In the genomic region with DNA sequence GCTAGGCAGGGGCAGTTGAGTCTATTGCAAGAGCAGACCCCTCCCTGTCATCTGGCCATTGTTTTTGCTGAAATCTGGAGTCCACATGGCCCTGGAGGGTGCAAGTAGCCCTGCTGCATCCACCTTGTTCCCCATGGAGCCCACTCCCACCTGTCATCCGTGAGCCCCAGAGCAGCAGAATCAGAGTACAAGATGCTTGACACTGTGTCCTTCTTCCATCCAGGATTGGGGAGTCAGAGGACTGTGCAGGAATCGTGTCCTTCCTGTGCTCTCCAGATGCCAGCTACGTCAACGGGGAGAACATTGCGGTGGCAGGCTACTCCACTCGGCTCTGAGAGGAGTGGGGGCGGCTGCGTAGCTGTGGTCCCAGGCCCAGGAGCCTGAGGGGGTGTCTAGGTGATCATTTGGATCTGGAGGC, we compare ENCODE assay signal across 1 cellular context.
TF ChIP-seq lines count a peak whose summit lies in the region.

No MANE protein-coding gene starts in this region.

TF ChIP-seq in HepG2, 621 proteins besides CTCF, POLR2A, EP300 and RAD21 (continued from another document and continues in another):
- 0 out of 2 replicates have a peak, but pooled peaks have one; percentile 8 for TF ChIP-seq ZNF598 (CRISPR knock-in tag; IDR thresholded peaks at IDR 0.05; ENCODE audit: borderline replicate concordance)
- TF ChIP-seq ZNF589 (CRISPR knock-in tag; conservative IDR thresholded peaks at IDR 0.05), result no peak
- TF ChIP-seq, protein P1, sequence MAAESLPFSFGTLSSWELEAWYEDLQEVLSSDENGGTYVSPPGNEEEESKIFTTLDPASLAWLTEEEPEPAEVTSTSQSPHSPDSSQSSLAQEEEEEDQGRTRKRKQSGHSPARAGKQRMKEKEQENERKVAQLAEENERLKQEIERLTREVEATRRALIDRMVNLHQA (CRISPR knock-in tag; IDR thresholded peaks at IDR 0.05), result no peak
- TF ChIP-seq ZNF232 (CRISPR knock-in tag; IDR thresholded peaks at IDR 0.05; ENCODE audit: borderline replicate concordance), result no peak
- TF ChIP-seq RFXAP (CRISPR knock-in tag; IDR thresholded peaks at IDR 0.05; ENCODE audit: borderline replicate concordance), result no peak
- no peak for TF ChIP-seq SP4 (CRISPR knock-in tag; IDR thresholded peaks at IDR 0.05)
- TF ChIP-seq, protein P2, sequence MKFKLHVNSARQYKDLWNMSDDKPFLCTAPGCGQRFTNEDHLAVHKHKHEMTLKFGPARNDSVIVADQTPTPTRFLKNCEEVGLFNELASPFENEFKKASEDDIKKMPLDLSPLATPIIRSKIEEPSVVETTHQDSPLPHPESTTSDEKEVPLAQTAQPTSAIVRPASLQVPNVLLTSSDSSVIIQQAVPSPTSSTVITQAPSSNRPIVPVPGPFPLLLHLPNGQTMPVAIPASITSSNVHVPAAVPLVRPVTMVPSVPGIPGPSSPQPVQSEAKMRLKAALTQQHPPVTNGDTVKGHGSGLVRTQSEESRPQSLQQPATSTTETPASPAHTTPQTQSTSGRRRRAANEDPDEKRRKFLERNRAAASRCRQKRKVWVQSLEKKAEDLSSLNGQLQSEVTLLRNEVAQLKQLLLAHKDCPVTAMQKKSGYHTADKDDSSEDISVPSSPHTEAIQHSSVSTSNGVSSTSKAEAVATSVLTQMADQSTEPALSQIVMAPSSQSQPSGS (CRISPR knock-in tag; IDR thresholded peaks at IDR 0.05), result 0 out of 2 replicates have a peak, but pooled peaks have one; percentile 16
- TF ChIP-seq CBX1 (IDR thresholded peaks at IDR 0.05; ENCODE audit: low read depth), result no peak
- TF ChIP-seq SOX5 (CRISPR knock-in tag; IDR thresholded peaks at IDR 0.05; ENCODE audit: borderline replicate concordance), result no peak
- no peak for TF ChIP-seq CBX5 (CRISPR knock-in tag; IDR thresholded peaks at IDR 0.05; ENCODE audit: borderline replicate concordance)
- TF ChIP-seq, protein P3, sequence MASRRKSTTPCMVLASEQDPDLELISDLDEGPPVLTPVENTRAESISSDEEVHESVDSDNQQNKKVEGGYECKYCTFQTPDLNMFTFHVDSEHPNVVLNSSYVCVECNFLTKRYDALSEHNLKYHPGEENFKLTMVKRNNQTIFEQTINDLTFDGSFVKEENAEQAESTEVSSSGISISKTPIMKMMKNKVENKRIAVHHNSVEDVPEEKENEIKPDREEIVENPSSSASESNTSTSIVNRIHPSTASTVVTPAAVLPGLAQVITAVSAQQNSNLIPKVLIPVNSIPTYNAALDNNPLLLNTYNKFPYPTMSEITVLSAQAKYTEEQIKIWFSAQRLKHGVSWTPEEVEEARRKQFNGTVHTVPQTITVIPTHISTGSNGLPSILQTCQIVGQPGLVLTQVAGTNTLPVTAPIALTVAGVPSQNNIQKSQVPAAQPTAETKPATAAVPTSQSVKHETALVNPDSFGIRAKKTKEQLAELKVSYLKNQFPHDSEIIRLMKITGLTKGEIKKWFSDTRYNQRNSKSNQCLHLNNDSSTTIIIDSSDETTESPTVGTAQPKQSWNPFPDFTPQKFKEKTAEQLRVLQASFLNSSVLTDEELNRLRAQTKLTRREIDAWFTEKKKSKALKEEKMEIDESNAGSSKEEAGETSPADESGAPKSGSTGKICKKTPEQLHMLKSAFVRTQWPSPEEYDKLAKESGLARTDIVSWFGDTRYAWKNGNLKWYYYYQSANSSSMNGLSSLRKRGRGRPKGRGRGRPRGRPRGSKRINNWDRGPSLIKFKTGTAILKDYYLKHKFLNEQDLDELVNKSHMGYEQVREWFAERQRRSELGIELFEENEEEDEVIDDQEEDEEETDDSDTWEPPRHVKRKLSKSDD (CRISPR knock-in tag; IDR thresholded peaks at IDR 0.05; ENCODE audit: low read depth), result no peak
- TF ChIP-seq, protein P4, sequence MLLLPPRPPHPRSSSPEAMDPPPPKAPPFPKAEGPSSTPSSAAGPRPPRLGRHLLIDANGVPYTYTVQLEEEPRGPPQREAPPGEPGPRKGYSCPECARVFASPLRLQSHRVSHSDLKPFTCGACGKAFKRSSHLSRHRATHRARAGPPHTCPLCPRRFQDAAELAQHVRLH (CRISPR knock-in tag; IDR thresholded peaks at IDR 0.05; ENCODE audit: borderline replicate concordance, low read depth), result no peak
- TF ChIP-seq HOXA9 (CRISPR knock-in tag; IDR thresholded peaks at IDR 0.05; ENCODE audit: borderline replicate concordance), result peak; percentile 77; the same call in 1 of the 2 replicates
- TF ChIP-seq KLF15 (CRISPR knock-in tag; IDR thresholded peaks at IDR 0.05; ENCODE audit: borderline replicate concordance), result no peak
- TF ChIP-seq MATR3 (CRISPR knock-in tag; IDR thresholded peaks at IDR 0.05), result no peak
- peak; percentile 16 for TF ChIP-seq POLR2AphosphoS5 (IDR thresholded peaks at IDR 0.05; ENCODE audit: low read depth, low read length)
- TF ChIP-seq SMAD9 (CRISPR knock-in tag; IDR thresholded peaks at IDR 0.05), result no peak
- TF ChIP-seq, protein P5, sequence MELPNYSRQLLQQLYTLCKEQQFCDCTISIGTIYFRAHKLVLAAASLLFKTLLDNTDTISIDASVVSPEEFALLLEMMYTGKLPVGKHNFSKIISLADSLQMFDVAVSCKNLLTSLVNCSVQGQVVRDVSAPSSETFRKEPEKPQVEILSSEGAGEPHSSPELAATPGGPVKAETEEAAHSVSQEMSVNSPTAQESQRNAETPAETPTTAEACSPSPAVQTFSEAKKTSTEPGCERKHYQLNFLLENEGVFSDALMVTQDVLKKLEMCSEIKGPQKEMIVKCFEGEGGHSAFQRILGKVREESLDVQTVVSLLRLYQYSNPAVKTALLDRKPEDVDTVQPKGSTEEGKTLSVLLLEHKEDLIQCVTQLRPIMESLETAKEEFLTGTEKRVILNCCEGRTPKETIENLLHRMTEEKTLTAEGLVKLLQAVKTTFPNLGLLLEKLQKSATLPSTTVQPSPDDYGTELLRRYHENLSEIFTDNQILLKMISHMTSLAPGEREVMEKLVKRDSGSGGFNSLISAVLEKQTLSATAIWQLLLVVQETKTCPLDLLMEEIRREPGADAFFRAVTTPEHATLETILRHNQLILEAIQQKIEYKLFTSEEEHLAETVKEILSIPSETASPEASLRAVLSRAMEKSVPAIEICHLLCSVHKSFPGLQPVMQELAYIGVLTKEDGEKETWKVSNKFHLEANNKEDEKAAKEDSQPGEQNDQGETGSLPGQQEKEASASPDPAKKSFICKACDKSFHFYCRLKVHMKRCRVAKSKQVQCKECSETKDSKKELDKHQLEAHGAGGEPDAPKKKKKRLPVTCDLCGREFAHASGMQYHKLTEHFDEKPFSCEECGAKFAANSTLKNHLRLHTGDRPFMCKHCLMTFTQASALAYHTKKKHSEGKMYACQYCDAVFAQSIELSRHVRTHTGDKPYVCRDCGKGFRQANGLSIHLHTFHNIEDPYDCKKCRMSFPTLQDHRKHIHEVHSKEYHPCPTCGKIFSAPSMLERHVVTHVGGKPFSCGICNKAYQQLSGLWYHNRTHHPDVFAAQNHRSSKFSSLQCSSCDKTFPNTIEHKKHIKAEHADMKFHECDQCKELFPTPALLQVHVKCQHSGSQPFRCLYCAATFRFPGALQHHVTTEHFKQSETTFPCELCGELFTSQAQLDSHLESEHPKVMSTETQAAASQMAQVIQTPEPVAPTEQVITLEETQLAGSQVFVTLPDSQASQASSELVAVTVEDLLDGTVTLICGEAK (IDR thresholded peaks at IDR 0.05), result no peak
- TF ChIP-seq, protein P5 (CRISPR knock-in tag; IDR thresholded peaks at IDR 0.05), result 0 out of 2 replicates have a peak, but pooled peaks have one; percentile 7
- TF ChIP-seq MAZ (IDR thresholded peaks at IDR 0.05; ENCODE audit: borderline replicate concordance, low read depth, low read length), result no peak
- TF ChIP-seq MAZ (CRISPR knock-in tag; IDR thresholded peaks at IDR 0.05; ENCODE audit: low read depth), result no peak
- TF ChIP-seq NFIC (IDR thresholded peaks at IDR 0.05; ENCODE audit: low read length), result no peak
- TF ChIP-seq, protein P6, sequence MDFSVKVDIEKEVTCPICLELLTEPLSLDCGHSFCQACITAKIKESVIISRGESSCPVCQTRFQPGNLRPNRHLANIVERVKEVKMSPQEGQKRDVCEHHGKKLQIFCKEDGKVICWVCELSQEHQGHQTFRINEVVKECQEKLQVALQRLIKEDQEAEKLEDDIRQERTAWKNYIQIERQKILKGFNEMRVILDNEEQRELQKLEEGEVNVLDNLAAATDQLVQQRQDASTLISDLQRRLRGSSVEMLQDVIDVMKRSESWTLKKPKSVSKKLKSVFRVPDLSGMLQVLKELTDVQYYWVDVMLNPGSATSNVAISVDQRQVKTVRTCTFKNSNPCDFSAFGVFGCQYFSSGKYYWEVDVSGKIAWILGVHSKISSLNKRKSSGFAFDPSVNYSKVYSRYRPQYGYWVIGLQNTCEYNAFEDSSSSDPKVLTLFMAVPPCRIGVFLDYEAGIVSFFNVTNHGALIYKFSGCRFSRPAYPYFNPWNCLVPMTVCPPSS (IDR thresholded peaks at IDR 0.05), result no peak
- no peak for TF ChIP-seq SIX4 (CRISPR knock-in tag; IDR thresholded peaks at IDR 0.05)
- peak; percentile 46 for TF ChIP-seq POLR2G (IDR thresholded peaks at IDR 0.05; ENCODE audit: low read depth, low read length)
- TF ChIP-seq, protein P7, sequence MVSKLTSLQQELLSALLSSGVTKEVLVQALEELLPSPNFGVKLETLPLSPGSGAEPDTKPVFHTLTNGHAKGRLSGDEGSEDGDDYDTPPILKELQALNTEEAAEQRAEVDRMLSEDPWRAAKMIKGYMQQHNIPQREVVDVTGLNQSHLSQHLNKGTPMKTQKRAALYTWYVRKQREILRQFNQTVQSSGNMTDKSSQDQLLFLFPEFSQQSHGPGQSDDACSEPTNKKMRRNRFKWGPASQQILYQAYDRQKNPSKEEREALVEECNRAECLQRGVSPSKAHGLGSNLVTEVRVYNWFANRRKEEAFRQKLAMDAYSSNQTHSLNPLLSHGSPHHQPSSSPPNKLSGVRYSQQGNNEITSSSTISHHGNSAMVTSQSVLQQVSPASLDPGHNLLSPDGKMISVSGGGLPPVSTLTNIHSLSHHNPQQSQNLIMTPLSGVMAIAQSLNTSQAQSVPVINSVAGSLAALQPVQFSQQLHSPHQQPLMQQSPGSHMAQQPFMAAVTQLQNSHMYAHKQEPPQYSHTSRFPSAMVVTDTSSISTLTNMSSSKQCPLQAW (CRISPR knock-in tag; IDR thresholded peaks at IDR 0.05), result no peak
- TF ChIP-seq KAT8 (CRISPR knock-in tag; IDR thresholded peaks at IDR 0.05), result no peak
- no peak for TF ChIP-seq FOSL2 (CRISPR knock-in tag; IDR thresholded peaks at IDR 0.05)
- TF ChIP-seq, protein P8, sequence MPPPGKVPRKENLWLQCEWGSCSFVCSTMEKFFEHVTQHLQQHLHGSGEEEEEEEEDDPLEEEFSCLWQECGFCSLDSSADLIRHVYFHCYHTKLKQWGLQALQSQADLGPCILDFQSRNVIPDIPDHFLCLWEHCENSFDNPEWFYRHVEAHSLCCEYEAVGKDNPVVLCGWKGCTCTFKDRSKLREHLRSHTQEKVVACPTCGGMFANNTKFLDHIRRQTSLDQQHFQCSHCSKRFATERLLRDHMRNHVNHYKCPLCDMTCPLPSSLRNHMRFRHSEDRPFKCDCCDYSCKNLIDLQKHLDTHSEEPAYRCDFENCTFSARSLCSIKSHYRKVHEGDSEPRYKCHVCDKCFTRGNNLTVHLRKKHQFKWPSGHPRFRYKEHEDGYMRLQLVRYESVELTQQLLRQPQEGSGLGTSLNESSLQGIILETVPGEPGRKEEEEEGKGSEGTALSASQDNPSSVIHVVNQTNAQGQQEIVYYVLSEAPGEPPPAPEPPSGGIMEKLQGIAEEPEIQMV (CRISPR knock-in tag; IDR thresholded peaks at IDR 0.05; ENCODE audit: low read depth), result no peak
- no peak for TF ChIP-seq BCL6 (CRISPR knock-in tag; IDR thresholded peaks at IDR 0.05)
- 0 out of 2 replicates have a peak, but pooled peaks have one; percentile 71 for TF ChIP-seq TEAD2 (CRISPR knock-in tag; IDR thresholded peaks at IDR 0.05)
- TF ChIP-seq FIP1L1 (IDR thresholded peaks at IDR 0.05; ENCODE audit: borderline replicate concordance, insufficient read depth, low read depth, low read length), result no peak
- TF ChIP-seq EED (CRISPR knock-in tag; IDR thresholded peaks at IDR 0.05), result peak; percentile 33; the same call in 1 of the 2 replicates
- TF ChIP-seq, protein P9, sequence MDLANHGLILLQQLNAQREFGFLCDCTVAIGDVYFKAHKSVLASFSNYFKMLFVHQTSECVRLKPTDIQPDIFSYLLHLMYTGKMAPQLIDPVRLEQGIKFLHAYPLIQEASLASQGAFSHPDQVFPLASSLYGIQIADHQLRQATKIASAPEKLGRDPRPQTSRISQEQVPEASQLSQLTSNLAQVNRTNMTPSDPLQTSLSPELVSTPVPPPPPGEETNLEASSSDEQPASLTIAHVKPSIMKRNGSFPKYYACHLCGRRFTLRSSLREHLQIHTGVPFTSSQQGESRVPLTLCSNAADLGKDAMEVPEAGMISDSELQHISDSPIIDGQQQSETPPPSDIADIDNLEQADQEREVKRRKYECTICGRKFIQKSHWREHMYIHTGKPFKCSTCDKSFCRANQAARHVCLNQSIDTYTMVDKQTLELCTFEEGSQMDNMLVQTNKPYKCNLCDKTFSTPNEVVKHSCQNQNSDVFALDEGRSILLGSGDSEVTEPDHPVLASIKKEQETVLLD (CRISPR knock-in tag; IDR thresholded peaks at IDR 0.05; ENCODE audit: low read depth), result no peak
- no peak for TF ChIP-seq ZNF790 (CRISPR knock-in tag; IDR thresholded peaks at IDR 0.05; ENCODE audit: borderline replicate concordance)
- TF ChIP-seq ZNF768 (CRISPR knock-in tag; IDR thresholded peaks at IDR 0.05), result no peak
- TF ChIP-seq CBFB (CRISPR knock-in tag; IDR thresholded peaks at IDR 0.05), result 0 out of 2 replicates have a peak, but pooled peaks have one; percentile 4
